ENCODE assay signal across 17 cellular contexts in the genomic region with DNA sequence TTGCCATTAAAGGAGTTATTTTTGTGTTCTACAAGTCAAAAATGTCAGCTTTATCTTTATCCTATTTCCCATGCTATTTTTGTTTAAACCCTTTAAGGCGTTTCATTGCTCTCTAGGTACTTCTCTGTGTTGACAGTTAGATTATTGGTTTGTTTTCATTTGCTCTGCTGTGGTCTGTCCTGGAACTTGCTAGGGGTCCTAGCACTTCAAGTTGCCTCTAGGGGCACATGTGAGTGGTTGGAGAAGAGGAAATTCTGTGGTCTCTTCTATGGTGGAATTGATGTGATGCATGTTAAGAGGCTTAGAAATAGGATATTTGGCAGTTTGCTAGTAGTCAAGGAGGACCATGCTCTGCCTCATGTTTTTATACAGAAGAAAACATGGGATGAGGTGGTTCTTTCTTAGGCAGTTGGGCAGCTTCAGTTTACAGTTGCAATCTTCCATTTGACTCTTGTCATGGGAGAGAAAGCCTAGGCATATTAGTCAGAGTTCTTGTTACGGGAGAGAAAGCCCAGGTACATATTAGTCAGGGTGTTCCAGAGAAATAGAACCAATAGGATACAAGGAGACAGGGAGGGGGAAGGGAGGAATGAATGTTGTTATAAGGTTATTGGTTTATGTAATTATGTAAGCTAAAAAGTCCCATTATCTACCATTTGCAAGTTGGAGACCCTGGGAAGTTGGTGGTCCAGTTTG. TPM values are rescaled to one million over a fixed set of nuclear protein-coding genes. Genes with fewer than 3 reads are reported as not detected.
DNase-seq lines count a peak whose midpoint lies in the region; ATAC-seq and TF ChIP-seq lines count a peak whose summit lies in the region.
"Had no signal": no experiment of that assay in that cellular context is flagged by ENCODE, and none has a peak within 500 bp of the region (broad histone marks: within the 10 kb centered on the region; RNA-seq: fewer than 3 reads in every experiment).

No MANE protein-coding gene starts in this region.

- CTCF ChIA-PET in RWPE1 (lab: Yijun Ruan, JAX): interaction anchor here (0.5 to 0.8 kb wide), 3 partner anchors 13 to 495 kb away, joined by 3 to 4 read pairs (median 3); no protein-coding TSS in a partner anchor
- CTCF ChIA-PET in activated CD8-positive, alpha-beta T cell treated with anti-CD3 and anti-CD28 coated beads for 36 hours (lab: Charles Lee): interaction anchor here (1.1 to 1.9 kb wide), 4 partner anchors 9 to 114 kb away, joined by 3 to 9 read pairs (median 4); no protein-coding TSS in a partner anchor

- intact Hi-C loops in natural killer cell (cut with micrococcal nuclease): no loop called here
- intact Hi-C loops in activated CD8-positive, alpha-beta T cell treated with anti-CD3 and anti-CD28 coated beads for 36 hours (cut with micrococcal nuclease): no loop called here

- H3K36me3 Mint-ChIP-seq in natural killer cell treated with Interleukin-12 subunit alpha and Interleukin-12 subunit beta and Interleukin-15 and Interleukin-18, amount 100 ng/mL, for 72 hours: peaks cover 29% of the 10 kb centered on the region
- H3K36me3 Mint-ChIP-seq in natural killer cell: no peaks in the 10 kb centered on the region
- peaks cover 23% of the 10 kb centered on the region for H3K36me3 Mint-ChIP-seq in activated CD8-positive, alpha-beta T cell treated with anti-CD3 and anti-CD28 coated beads for 36 hours (ENCODE audit: low read depth)

- no peak for DNase-seq in natural killer cell treated with Interleukin-12 subunit alpha and Interleukin-12 subunit beta and Interleukin-15 and Interleukin-18, amount 100 ng/mL, for 72 hours (ENCODE audit: low spot score)
- no peak for DNase-seq in natural killer cell
- DNase-seq in RWPE1 (ENCODE audit: low spot score): peak; percentile 48
- DNase-seq in fibroblast of mammary gland (ENCODE audit: low read depth): no peak
- DNase-seq in islet precursor cell: no peak
- DNase-seq in H4 (ENCODE audit: low spot score): no peak
- no peak for DNase-seq in activated CD8-positive, alpha-beta T cell treated with anti-CD3 and anti-CD28 coated beads for 36 hours
- DNase-seq: activated naive CD4-positive, alpha-beta T cell treated with anti-CD3 and anti-CD28 coated beads for 36 hours; cerebellar nuclear complex; DMS 273 treated with DMSO at 0.1 percent for 48 hours; MM.1S; NCI-H446; RPMI8226; stimulated activated CD4-positive, alpha-beta T cell treated with anti-CD3 and anti-CD28 coated beads, Interleukin-2, amount 100 ng/mL, for 48 hours; upper lobe of right lung had no signal

- POLR2A ChIA-PET in RWPE1 (lab: Yijun Ruan, JAX; ENCODE audit: low non-redundant PET): no interaction called here
- POLR2A ChIA-PET in activated CD8-positive, alpha-beta T cell treated with anti-CD3 and anti-CD28 coated beads for 36 hours (lab: Charles Lee): no interaction called here

- H3K27me3 Mint-ChIP-seq in natural killer cell treated with Interleukin-12 subunit alpha and Interleukin-12 subunit beta and Interleukin-15 and Interleukin-18, amount 100 ng/mL, for 72 hours: no peaks in the 10 kb centered on the region
- no peaks in the 10 kb centered on the region for H3K27me3 Mint-ChIP-seq in natural killer cell (ENCODE audit: low read depth in 2 of 2)
- H3K27me3 Mint-ChIP-seq in activated CD8-positive, alpha-beta T cell treated with anti-CD3 and anti-CD28 coated beads for 36 hours: no peaks in the 10 kb centered on the region

- no peak for ATAC-seq in natural killer cell treated with Interleukin-12 subunit alpha and Interleukin-12 subunit beta and Interleukin-15 and Interleukin-18, amount 100 ng/mL, for 72 hours
- ATAC-seq in natural killer cell: no peak
- ATAC-seq in HG02571 (IDR thresholded peaks at IDR 0.05; ENCODE audit: unreplicated experiment): no peak
- no peak for ATAC-seq in activated CD8-positive, alpha-beta T cell treated with anti-CD3 and anti-CD28 coated beads for 36 hours
- ATAC-seq: upper lobe of right lung had no signal

- H3K27ac ChIP-seq in RWPE1: no peak overlapping the region
- H3K27ac ChIP-seq: upper lobe of right lung had no signal

- no peak for TF ChIP-seq CTCF in natural killer cell (IDR thresholded peaks at IDR 0.05)
- TF ChIP-seq CTCF in RWPE1 (conservative IDR thresholded peaks at IDR 0.05; ENCODE audit: low read depth): no peak
- peak; percentile 12 for TF ChIP-seq CTCF in fibroblast of mammary gland (conservative IDR thresholded peaks at IDR 0.05; ENCODE audit: control insufficient read depth, insufficient read depth, low read depth, low read length)
- TF ChIP-seq CTCF in activated CD8-positive, alpha-beta T cell treated with anti-CD3 and anti-CD28 coated beads for 36 hours (IDR thresholded peaks at IDR 0.05): no peak

- H3K4me1 Mint-ChIP-seq in natural killer cell treated with Interleukin-12 subunit alpha and Interleukin-12 subunit beta and Interleukin-15 and Interleukin-18, amount 100 ng/mL, for 72 hours (ENCODE audit: low read depth in 2 of 2): peaks cover 17 to 33% of the 10 kb centered on the region in 2 donors
- peaks cover 0 to 4% of the 10 kb centered on the region in 2 donors for H3K4me1 Mint-ChIP-seq in natural killer cell
- H3K4me1 Mint-ChIP-seq in activated CD8-positive, alpha-beta T cell treated with anti-CD3 and anti-CD28 coated beads for 36 hours (ENCODE audit: low read depth): peaks cover 17% of the 10 kb centered on the region
- H3K4me1 Mint-ChIP-seq: mesothelial cell of epicardium had no signal

- H3K9me3 Mint-ChIP-seq in natural killer cell treated with Interleukin-12 subunit alpha and Interleukin-12 subunit beta and Interleukin-15 and Interleukin-18, amount 100 ng/mL, for 72 hours: peaks cover 3% of the 10 kb centered on the region
- no peaks in the 10 kb centered on the region for H3K9me3 Mint-ChIP-seq in natural killer cell
- H3K9me3 Mint-ChIP-seq in activated CD8-positive, alpha-beta T cell treated with anti-CD3 and anti-CD28 coated beads for 36 hours: peaks cover 4% of the 10 kb centered on the region

- peak overlapping the region; percentile 2 for H3K4me3 Mint-ChIP-seq in natural killer cell treated with Interleukin-12 subunit alpha and Interleukin-12 subunit beta and Interleukin-15 and Interleukin-18, amount 100 ng/mL, for 72 hours
- H3K4me3 Mint-ChIP-seq in natural killer cell: no peak overlapping the region
- H3K4me3 Mint-ChIP-seq in activated CD8-positive, alpha-beta T cell treated with anti-CD3 and anti-CD28 coated beads for 36 hours: no peak overlapping the region
- H3K4me3 Mint-ChIP-seq: activated naive CD4-positive, alpha-beta T cell treated with anti-CD3 and anti-CD28 coated beads for 36 hours; mesothelial cell of epicardium had no signal

- H3K4me3 ChIP-seq in fibroblast of mammary gland (ENCODE audit: control insufficient read depth, low read depth, low read length): no peak overlapping the region
- H3K4me3 ChIP-seq: upper lobe of right lung had no signal

- H3K27ac Mint-ChIP-seq in natural killer cell treated with Interleukin-12 subunit alpha and Interleukin-12 subunit beta and Interleukin-15 and Interleukin-18, amount 100 ng/mL, for 72 hours: no peak overlapping the region
- H3K27ac Mint-ChIP-seq in natural killer cell: no peak overlapping the region
- no peak overlapping the region for H3K27ac Mint-ChIP-seq in activated CD8-positive, alpha-beta T cell treated with anti-CD3 and anti-CD28 coated beads for 36 hours
- H3K27ac Mint-ChIP-seq: activated naive CD4-positive, alpha-beta T cell treated with anti-CD3 and anti-CD28 coated beads for 36 hours; mesothelial cell of epicardium had no signal

RNA-seq across cellular contexts. Expression of gene TTLL5, which starts 14.4 kb away (rescaled TPM):
- total RNA-seq in natural killer cell treated with Interleukin-12 subunit alpha and Interleukin-12 subunit beta and Interleukin-15 and Interleukin-18, amount 100 ng/mL, for 72 hours: 10 to 100 TPM; 32.1 to 83.3 TPM
- total RNA-seq in natural killer cell: 10 to 100 TPM; 27.1 to 34.3 (median 32.5) TPM
- 10.5 and 16.1 TPM in 2 replicates for total RNA-seq in H4 (2014; rRNA removed; shearing (Covaris generic))
- total RNA-seq in activated CD8-positive, alpha-beta T cell treated with anti-CD3 and anti-CD28 coated beads for 36 hours: 10 to 100 TPM; 23.6 to 27.2 TPM

RNA-seq across cellular contexts. Expression of gene ERG28, which starts 14.7 kb away (rescaled TPM):
- 10 to 100 TPM; 17.8 to 18.3 TPM for total RNA-seq in natural killer cell treated with Interleukin-12 subunit alpha and Interleukin-12 subunit beta and Interleukin-15 and Interleukin-18, amount 100 ng/mL, for 72 hours
- total RNA-seq in natural killer cell: 10 to 100 TPM; 10.5 to 11.1 (median 10.9) TPM
- total RNA-seq in H4 (2014; rRNA removed; shearing (Covaris generic)): 15.2 and 21.6 TPM in 2 replicates
- total RNA-seq in activated CD8-positive, alpha-beta T cell treated with anti-CD3 and anti-CD28 coated beads for 36 hours: 10 to 100 TPM; 13.4 to 14.9 TPM
